ENCODE assay signal across 9 cellular contexts in the genomic region with DNA sequence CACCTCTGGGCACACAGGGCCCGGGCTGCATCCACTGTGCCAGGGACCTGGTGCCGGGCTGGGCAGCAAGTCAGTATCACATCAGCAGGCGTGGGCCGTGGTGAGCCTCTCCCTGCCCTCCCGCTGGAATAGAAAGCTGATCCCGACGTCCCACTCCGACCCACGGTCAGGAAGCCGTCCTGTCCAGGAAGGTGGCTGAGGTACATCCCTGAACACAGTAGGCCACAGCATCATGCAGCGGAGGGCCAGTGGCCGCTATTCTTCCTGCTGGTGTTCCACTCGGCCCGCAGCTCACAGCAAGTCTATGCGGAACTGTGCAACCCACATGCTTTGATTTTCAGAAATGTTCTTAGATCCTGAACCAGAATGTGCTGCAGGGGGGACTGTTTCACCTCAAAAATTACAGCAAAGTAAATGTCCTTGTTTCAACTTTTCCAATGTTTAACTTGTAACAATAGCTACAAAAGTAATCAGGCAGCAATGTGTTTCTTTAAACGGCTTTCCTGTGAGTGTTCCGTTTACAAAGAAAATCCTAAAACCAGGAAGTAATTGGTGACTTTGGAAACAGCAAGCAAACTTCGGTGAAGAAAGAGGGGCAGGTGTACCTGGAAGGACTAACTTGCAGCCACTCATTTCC. TPM values are rescaled to one million over a fixed set of nuclear protein-coding genes. Genes with fewer than 3 reads are reported as not detected.
DNase-seq lines count a peak whose midpoint lies in the region; ATAC-seq, FAIRE-seq and TF ChIP-seq lines count a peak whose summit lies in the region.
"Had no signal": no experiment of that assay in that cellular context is flagged by ENCODE, and none has a peak within 500 bp of the region (broad histone marks: within the 10 kb centered on the region; RNA-seq: fewer than 3 reads in every experiment).

No MANE protein-coding gene starts in this region.

- intact Hi-C loops in activated naive CD4-positive, alpha-beta T cell treated with anti-CD3 and anti-CD28 coated beads for 36 hours (cut with micrococcal nuclease), result loop anchor here (2.0 kb wide), 2 partner anchors 21 to 69 kb away; a partner anchor contains a TSS
- intact Hi-C loops in upper lobe of right lung (cut with DNase I), result no loop called here

- H3K4me3 ChIP-seq in bronchial epithelial cell (ENCODE audit: low read depth, low read length) (peak overlapping the region; percentile 35), mesenchymal stem cell (ENCODE audit: insufficient read depth in 1 of 2, low read depth in 1 of 2, low read length in 2 of 2) (peak overlapping the region in 1 of 2 experiments; percentile 74), upper lobe of right lung (peak overlapping the region; percentile 48)

- no peak for DNase-seq in activated naive CD4-positive, alpha-beta T cell treated with anti-CD3 and anti-CD28 coated beads for 36 hours
- DNase-seq in activated naive CD4-positive, alpha-beta T cell treated with anti-CD3 and anti-CD28 coated beads, Interleukin-2, amount 50 U/mL, for 16 hours, result no peak
- no peak for DNase-seq in bronchial epithelial cell (ENCODE audit: low read depth)
- no peak for DNase-seq in mesenchymal stem cell
- DNase-seq in upper lobe of right lung, result no peak
- DNase-seq in NCI-H1930 (lab: John Stamatoyannopoulos, UW), result no peak

- peak overlapping the region; percentile 69 for H3K4me3 Mint-ChIP-seq in activated naive CD4-positive, alpha-beta T cell treated with anti-CD3 and anti-CD28 coated beads for 36 hours

- H3K27ac ChIP-seq in mesenchymal stem cell (ENCODE audit: low read length, poor library complexity, severe bottlenecking), result peak overlapping the region; percentile 82
- peak overlapping the region; percentile 91 for H3K27ac ChIP-seq in upper lobe of right lung

- peak overlapping the region in 1 of 2 experiments; percentile 95 for H3K18ac ChIP-seq in mesenchymal stem cell (ENCODE audit: low read depth in 1 of 2, low read length in 2 of 2)

- H3K9me3 ChIP-seq in mesenchymal stem cell (ENCODE audit: control insufficient read depth, low read length) (no peaks in the 10 kb centered on the region), upper lobe of right lung (no peaks in the 10 kb centered on the region)

- H3K27me3 Mint-ChIP-seq in activated naive CD4-positive, alpha-beta T cell treated with anti-CD3 and anti-CD28 coated beads for 36 hours (ENCODE audit: low read depth), result no peaks in the 10 kb centered on the region

- peak overlapping the region in 1 of 2 experiments; percentile 95 for H3K14ac ChIP-seq in mesenchymal stem cell (ENCODE audit: low read length in 2 of 2)

- no peak overlapping the region for H2AFZ ChIP-seq in mesenchymal stem cell (ENCODE audit: low read depth, low read length)

- peaks cover 49% of the 10 kb centered on the region for H3K4me1 Mint-ChIP-seq in activated naive CD4-positive, alpha-beta T cell treated with anti-CD3 and anti-CD28 coated beads for 36 hours (ENCODE audit: low read depth)

- H3K4me2 ChIP-seq in mesenchymal stem cell (ENCODE audit: low read length, poor library complexity, severe bottlenecking), result peak overlapping the region; percentile 74

- H4K8ac ChIP-seq in mesenchymal stem cell (ENCODE audit: low read length), result peak overlapping the region; percentile 20

- 74% methylated on average over 18 of the region's 18 CpGs for WGBS in mesenchymal stem cell

- CTCF ChIA-PET in activated naive CD4-positive, alpha-beta T cell treated with anti-CD3 and anti-CD28 coated beads for 36 hours (lab: Charles Lee), result interaction anchor here (1.0 to 4.2 kb wide), 4 partner anchors 10 to 90 kb away, joined by 4 to 20 read pairs (median 6); no protein-coding TSS in a partner anchor

- H3K36me3 ChIP-seq in bronchial epithelial cell (ENCODE audit: control insufficient read depth, insufficient read depth, low read length), result no peaks in the 10 kb centered on the region
- peaks cover 0 to 4% of the 10 kb centered on the region in 2 experiments for H3K36me3 ChIP-seq in mesenchymal stem cell (ENCODE audit: control insufficient read depth in 1 of 2, insufficient read depth in 2 of 2, low read depth in 1 of 2, low read length in 2 of 2)
- H3K36me3 ChIP-seq in upper lobe of right lung, result no peaks in the 10 kb centered on the region

- FAIRE-seq in bronchial epithelial cell (lab: Jason Lieb, UNC), result no peak

- H3K4ac ChIP-seq in mesenchymal stem cell (ENCODE audit: low read depth in 1 of 2, low read length in 2 of 2), result peak overlapping the region in 1 of 2 experiments; percentile 84

- H2BK15ac ChIP-seq in mesenchymal stem cell (ENCODE audit: low read depth, poor library complexity, severe bottlenecking), result no peak overlapping the region

- peak overlapping the region; percentile 58 for H2AK5ac ChIP-seq in mesenchymal stem cell (ENCODE audit: low read length, severe bottlenecking)

- no peak for ATAC-seq in upper lobe of right lung
- ATAC-seq in GM18909 (IDR thresholded peaks at IDR 0.05; ENCODE audit: poor library complexity, unreplicated experiment), result no peak
- no peak for ATAC-seq in GM21825 (IDR thresholded peaks at IDR 0.05; ENCODE audit: unreplicated experiment)

- H2BK120ac ChIP-seq in mesenchymal stem cell (ENCODE audit: low read depth, low read length), result no peak overlapping the region

- no peak for TF ChIP-seq CTCF in bronchial epithelial cell (IDR thresholded peaks at IDR 0.05; ENCODE audit: insufficient read depth, low read length, severe bottlenecking)
- no peak for TF ChIP-seq CTCF in upper lobe of right lung (IDR thresholded peaks at IDR 0.05)

- H3K9me3 Mint-ChIP-seq in activated naive CD4-positive, alpha-beta T cell treated with anti-CD3 and anti-CD28 coated beads for 36 hours, result no peaks in the 10 kb centered on the region

- H3K4me1 ChIP-seq in mesenchymal stem cell (ENCODE audit: control insufficient read depth, insufficient read depth, low read depth, low read length) (peaks cover 44% of the 10 kb centered on the region), upper lobe of right lung (peaks cover 67% of the 10 kb centered on the region)

- H3K79me1 ChIP-seq in mesenchymal stem cell (replicated peaks; ENCODE audit: low read length, poor library complexity, severe bottlenecking), result peaks cover 24% of the 10 kb centered on the region

- no peaks in the 10 kb centered on the region for H3K27me3 ChIP-seq in bronchial epithelial cell (ENCODE audit: control insufficient read depth, insufficient read depth, low read length)
- no peaks in the 10 kb centered on the region for H3K27me3 ChIP-seq in mesenchymal stem cell (ENCODE audit: control insufficient read depth in 1 of 2, insufficient read depth in 1 of 2, low read length in 2 of 2)
- no peaks in the 10 kb centered on the region for H3K27me3 ChIP-seq in upper lobe of right lung

- no peak overlapping the region for H2BK5ac ChIP-seq in mesenchymal stem cell (ENCODE audit: low read depth, low read length, poor library complexity, severe bottlenecking)

- peak overlapping the region; percentile 69 to 94 for H2BK12ac ChIP-seq in mesenchymal stem cell (ENCODE audit: low read length in 2 of 2)

- H3K36me3 Mint-ChIP-seq in activated naive CD4-positive, alpha-beta T cell treated with anti-CD3 and anti-CD28 coated beads for 36 hours (ENCODE audit: low read depth), result no peaks in the 10 kb centered on the region

- H3K23ac ChIP-seq in mesenchymal stem cell (ENCODE audit: low read length in 2 of 2), result peak overlapping the region in 1 of 2 experiments; percentile 30

- peak overlapping the region; percentile 2 for H4K91ac ChIP-seq in mesenchymal stem cell (ENCODE audit: low read length)

- H3K27ac Mint-ChIP-seq in activated naive CD4-positive, alpha-beta T cell treated with anti-CD3 and anti-CD28 coated beads for 36 hours, result peak overlapping the region; percentile 70

- peak overlapping the region; percentile 86 for H3K9ac ChIP-seq in mesenchymal stem cell (ENCODE audit: low read length)

RNA-seq across cellular contexts. Expression of a gene that starts 0.7 kb away (rescaled TPM):
- under 1 TPM; 0.57 to 0.62 TPM for total RNA-seq in activated naive CD4-positive, alpha-beta T cell treated with anti-CD3 and anti-CD28 coated beads for 36 hours
- total RNA-seq in bronchial epithelial cell (1.0 and 1.3 TPM in 2 replicates), upper lobe of right lung (40.0 TPM)
- polyA plus RNA-seq in mesenchymal stem cell (2013, experiment 1 of 2), result 0.36 TPM
- 0.40 TPM for polyA plus RNA-seq in mesenchymal stem cell (2013, experiment 2 of 2)

RNA-seq across cellular contexts. Expression of a gene that starts 44.2 kb away (rescaled TPM):
- not detected for total RNA-seq in activated naive CD4-positive, alpha-beta T cell treated with anti-CD3 and anti-CD28 coated beads for 36 hours
- total RNA-seq in bronchial epithelial cell (under 0.01 and 0.13 TPM in 2 replicates), upper lobe of right lung (11.1 TPM)
- 3.9 TPM for polyA plus RNA-seq in mesenchymal stem cell (2013, experiment 1 of 2)
- 4.0 TPM for polyA plus RNA-seq in mesenchymal stem cell (2013, experiment 2 of 2)
- total RNA-seq: activated CD8-positive, alpha-beta memory T cell treated with anti-CD3 and anti-CD28 coated beads for 36 hours had no signal

Comparison
In these comparisons a context has a peak if more than half of its experiments do, and no peak if none do; other contexts are left out.
1. RNA of a gene that starts 0.7 kb away (total RNA-seq): 40.0 TPM in upper lobe of right lung (single experiment); 1.0 to 1.3 TPM in bronchial epithelial cell and 0.57 to 0.62 TPM in activated naive CD4-positive, alpha-beta T cell treated with anti-CD3 and anti-CD28 coated beads for 36 hours; every median in the first group is over 10 times any median in the second.
2. RNA of a gene that starts 44.2 kb away (total RNA-seq): 11.1 TPM in upper lobe of right lung (single experiment); not detected in activated naive CD4-positive, alpha-beta T cell treated with anti-CD3 and anti-CD28 coated beads for 36 hours and under 0.01 to 0.13 TPM in bronchial epithelial cell; every median in the first group is over 10 times any median in the second.